In the genomic region with DNA sequence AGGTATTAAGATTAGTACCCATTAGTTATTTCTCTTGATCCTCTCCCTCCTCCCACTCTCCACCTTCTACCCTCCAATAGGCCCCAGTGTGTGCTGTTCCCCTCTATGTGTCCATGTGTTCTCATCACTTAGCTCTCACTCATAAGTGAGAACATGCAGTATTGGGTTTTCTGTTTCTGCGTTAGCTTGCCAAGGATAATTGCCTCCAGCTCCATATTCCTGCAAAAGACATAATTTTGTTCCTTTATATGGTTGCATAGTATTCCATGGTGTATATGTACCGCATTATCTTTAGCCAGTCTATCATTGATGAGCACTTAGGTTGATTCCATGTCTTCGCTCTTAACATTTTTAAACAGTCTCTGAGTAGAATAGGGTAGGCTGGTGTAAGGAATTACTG, we compare ENCODE assay signal across 21 cellular contexts. TPM values are rescaled to one million over a fixed set of nuclear protein-coding genes. Genes with fewer than 3 reads are reported as not detected.
DNase-seq lines count a peak whose midpoint lies in the region; ATAC-seq and TF ChIP-seq lines count a peak whose summit lies in the region.
"Had no signal": no experiment of that assay in that cellular context is flagged by ENCODE, and none has a peak within 500 bp of the region (broad histone marks: within the 10 kb centered on the region; RNA-seq: fewer than 3 reads in every experiment).

No MANE protein-coding gene starts in this region.

- CTCF ChIA-PET in CD4-positive, alpha-beta T cell (lab: Charles Lee), result interaction anchor here (1.3 kb wide), 2 partner anchors 394 to 401 kb away, joined by 4 to 5 read pairs; a partner anchor contains a TSS

- H3K27ac Mint-ChIP-seq in CD4-positive, alpha-beta T cell, result no peak overlapping the region
- H3K27ac Mint-ChIP-seq in activated T-helper 17 cell treated with anti-CD3 and anti-CD28 coated beads, Interleukin-2, amount 50 U/mL, for 72 hours, result no peak overlapping the region
- no peak overlapping the region for H3K27ac Mint-ChIP-seq in memory B cell
- H3K27ac Mint-ChIP-seq: activated naive CD8-positive, alpha-beta T cell treated with anti-CD3 and anti-CD28 coated beads, Interleukin-2, amount 10 ng/mL, durations not matched to agents 7 days and 5 days; CD14-positive monocyte; effector memory CD8-positive, alpha-beta T cell; mesothelial cell of epicardium had no signal

- POLR2A ChIA-PET in CD4-positive, alpha-beta T cell (lab: Charles Lee), result interaction anchor here (2.9 kb wide), 1 partner anchor 401 kb away, joined by 21 read pairs; a partner anchor contains a TSS

- no peaks in the 10 kb centered on the region for H3K79me2 ChIP-seq in ACC112 (ENCODE audit: control insufficient read depth, insufficient read depth, low read length, unreplicated experiment)

- peaks cover 30% of the 10 kb centered on the region for H3K4me1 Mint-ChIP-seq in CD4-positive, alpha-beta T cell (ENCODE audit: low read depth)
- H3K4me1 Mint-ChIP-seq in activated T-helper 17 cell treated with anti-CD3 and anti-CD28 coated beads, Interleukin-2, amount 50 U/mL, for 72 hours, result no peaks in the 10 kb centered on the region
- peaks cover 10% of the 10 kb centered on the region for H3K4me1 Mint-ChIP-seq in memory B cell

- H3K27ac ChIP-seq in ACC112 (ENCODE audit: low read depth, low read length), result no peak overlapping the region
- H3K27ac ChIP-seq in CD4-positive, alpha-beta T cell (ENCODE audit: low read depth, low read length), result no peak overlapping the region
- H3K27ac ChIP-seq: ascending aorta, KMS-11 had no signal

- no peak for TF ChIP-seq CTCF in CD4-positive, alpha-beta T cell (IDR thresholded peaks at IDR 0.05)

- H3K9me3 ChIP-seq in CD4-positive, alpha-beta T cell (ENCODE audit: control insufficient read depth, low read length), result no peaks in the 10 kb centered on the region
- H3K9me3 ChIP-seq: ascending aorta had no signal

- peaks cover 13% of the 10 kb centered on the region for H3K27me3 Mint-ChIP-seq in CD4-positive, alpha-beta T cell
- peaks cover 5% of the 10 kb centered on the region for H3K27me3 Mint-ChIP-seq in activated T-helper 17 cell treated with anti-CD3 and anti-CD28 coated beads, Interleukin-2, amount 50 U/mL, for 72 hours
- peaks cover 1% of the 10 kb centered on the region for H3K27me3 Mint-ChIP-seq in memory B cell

- no peaks in the 10 kb centered on the region for H3K9me3 Mint-ChIP-seq in CD4-positive, alpha-beta T cell
- H3K9me3 Mint-ChIP-seq in activated T-helper 17 cell treated with anti-CD3 and anti-CD28 coated beads, Interleukin-2, amount 50 U/mL, for 72 hours, result no peaks in the 10 kb centered on the region
- H3K9me3 Mint-ChIP-seq in memory B cell, result no peaks in the 10 kb centered on the region
- H3K9me3 Mint-ChIP-seq: activated naive CD8-positive, alpha-beta T cell treated with anti-CD3 and anti-CD28 coated beads, Interleukin-2, amount 10 ng/mL, durations not matched to agents 7 days and 5 days; effector memory CD8-positive, alpha-beta T cell; mesothelial cell of epicardium had no signal

- DNase-seq in CD4-positive, alpha-beta T cell, result no peak
- DNase-seq in memory B cell (ENCODE audit: low spot score in 2 of 2), result no peak
- no peak for DNase-seq in AG08395 (ENCODE audit: low spot score)
- DNase-seq in NCI-H1930 (lab: John Stamatoyannopoulos, UW), result no peak
- DNase-seq: activated CD4-positive, alpha-beta T cell treated with anti-CD3 and anti-CD28 coated beads, Interleukin-2, amount 50 U/mL, for 1 hour; activated naive CD8-positive, alpha-beta T cell treated with anti-CD3 and anti-CD28 coated beads, Interleukin-2, amount 10 ng/mL, durations not matched to agents 7 days and 5 days; Calu3; DMS79 treated with DMSO at 0.1 percent for 48 hours; effector memory CD8-positive, alpha-beta T cell; GDM1; SHP77 treated with DMSO at 0.1 percent for 48 hours; stimulated activated CD4-positive, alpha-beta T cell treated with anti-CD3 and anti-CD28 coated beads, Interleukin-15, amount 100 ng/mL, for 24 hours; stimulated activated CD4-positive, alpha-beta T cell treated with anti-CD3 and anti-CD28 coated beads, Interleukin-4, amount 100 ng/mL, for 4 hours; trophoblast cell had no signal

- peaks cover 5% of the 10 kb centered on the region for H3K4me1 ChIP-seq in ACC112 (ENCODE audit: control insufficient read depth, insufficient read depth, low read length, unreplicated experiment)
- H3K4me1 ChIP-seq: ascending aorta had no signal

- peaks cover 26% of the 10 kb centered on the region for H3K36me3 Mint-ChIP-seq in CD4-positive, alpha-beta T cell (ENCODE audit: low read depth)
- H3K36me3 Mint-ChIP-seq in activated T-helper 17 cell treated with anti-CD3 and anti-CD28 coated beads, Interleukin-2, amount 50 U/mL, for 72 hours (ENCODE audit: low read depth), result peaks cover 6% of the 10 kb centered on the region
- no peaks in the 10 kb centered on the region for H3K36me3 Mint-ChIP-seq in memory B cell
- H3K36me3 Mint-ChIP-seq: CD14-positive monocyte, mesothelial cell of epicardium had no signal

- ATAC-seq in CD4-positive, alpha-beta T cell (ENCODE audit: poor library complexity), result no peak
- ATAC-seq in activated T-helper 17 cell treated with anti-CD3 and anti-CD28 coated beads, Interleukin-2, amount 50 U/mL, for 72 hours (replicated peaks), result no peak
- ATAC-seq in memory B cell (ENCODE audit: low read depth) (no peak), GM21360 (IDR thresholded peaks at IDR 0.05; ENCODE audit: unreplicated experiment) (no peak)

- peak overlapping the region; percentile 87 for H3K4me3 ChIP-seq in ACC112 (ENCODE audit: low read depth, low read length)

- intact Hi-C loops in CD4-positive, alpha-beta T cell (cut with DNase I, micrococcal nuclease), result loop anchor here (2.0 to 10.0 kb wide), 3 partner anchors 399 to 1861 kb away; a partner anchor contains a TSS

- no peaks in the 10 kb centered on the region for H3K36me3 ChIP-seq in ACC112 (ENCODE audit: insufficient read depth, low read length)
- H3K36me3 ChIP-seq: ascending aorta had no signal

- peak overlapping the region; percentile 39 for H2AFZ ChIP-seq in ACC112 (ENCODE audit: low read length, unreplicated experiment)

- peak overlapping the region; percentile 71 for H3K4me3 Mint-ChIP-seq in CD4-positive, alpha-beta T cell
- H3K4me3 Mint-ChIP-seq in activated T-helper 17 cell treated with anti-CD3 and anti-CD28 coated beads, Interleukin-2, amount 50 U/mL, for 72 hours, result peak overlapping the region; percentile 46
- peak overlapping the region; percentile 3 for H3K4me3 Mint-ChIP-seq in memory B cell
- H3K4me3 Mint-ChIP-seq: CD14-positive monocyte had no signal

- no peaks in the 10 kb centered on the region for H3K27me3 ChIP-seq in ACC112 (ENCODE audit: insufficient read depth, low read length)
- H3K27me3 ChIP-seq in CD4-positive, alpha-beta T cell (ENCODE audit: control insufficient read depth, insufficient read depth, low read length), result no peaks in the 10 kb centered on the region
- H3K27me3 ChIP-seq: ascending aorta had no signal

RNA-seq across cellular contexts. Expression of a gene that starts 0.9 kb away (rescaled TPM):
- 1 to 10 TPM; 1.3 TPM for total RNA-seq in CD4-positive, alpha-beta T cell
- 1 to 10 TPM; 1.2 to 2.4 TPM for total RNA-seq in activated T-helper 17 cell treated with anti-CD3 and anti-CD28 coated beads, Interleukin-2, amount 50 U/mL, for 72 hours

Comparison
In these comparisons a context has a peak if more than half of its experiments do, and no peak if none do; other contexts are left out.
1. H3K4me3 Mint-ChIP-seq: peak in every context shown above with its lines; median percentile 71 in CD4-positive, alpha-beta T cell; 46 in activated T-helper 17 cell treated with anti-CD3 and anti-CD28 coated beads, Interleukin-2, amount 50 U/mL, for 72 hours; 3 in memory B cell.